ENCODE assay signal across 1 cellular context in the genomic region with DNA sequence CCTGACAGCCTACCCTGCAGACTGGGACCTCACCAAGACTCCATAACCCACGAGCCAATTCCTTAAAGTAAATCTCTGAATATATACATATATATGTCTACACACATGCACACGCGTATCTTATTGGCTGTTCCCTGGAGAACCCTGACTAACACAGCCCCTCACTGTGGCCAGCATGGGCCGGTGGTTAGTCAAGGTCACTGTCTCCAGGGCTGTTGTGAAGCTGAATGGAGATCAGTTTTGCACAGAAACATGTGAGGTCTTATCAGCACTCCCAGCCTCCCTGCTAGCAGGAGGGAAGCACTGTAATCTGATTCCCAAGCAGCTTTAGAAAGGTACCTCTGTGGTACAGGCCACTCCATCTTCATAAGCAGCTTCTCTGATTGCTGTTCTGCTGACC.
TF ChIP-seq lines count a peak whose summit lies in the region.

No MANE protein-coding gene starts in this region.

TF ChIP-seq in K562, 482 proteins besides CTCF, POLR2A, EP300 and RAD21 (continued from another document and continues in another):
- TF ChIP-seq ZNF407 (IDR thresholded peaks at IDR 0.05; ENCODE audit: low read depth) (no peak), TAF1 (IDR thresholded peaks at IDR 0.05; ENCODE audit: control insufficient read depth, extremely low read depth, insufficient read depth, low read length, severe bottlenecking) (peak; percentile 23), NFIC (IDR thresholded peaks at IDR 0.05) (peak; percentile 80), ZKSCAN1 (IDR thresholded peaks at IDR 0.05; ENCODE audit: low read depth, low read length) (no peak), POLR2B (IDR thresholded peaks at IDR 0.05; ENCODE audit: low read depth, partially characterized antibody) (no peak), HOXB6 (CRISPR knock-in tag; IDR thresholded peaks at IDR 0.05; ENCODE audit: borderline replicate concordance) (no peak), KDM1A (IDR thresholded peaks at IDR 0.05) (peak; percentile 92 to 96), ZNF431 (CRISPR knock-in tag; IDR thresholded peaks at IDR 0.05) (no peak), ZNF408 (CRISPR knock-in tag; IDR thresholded peaks at IDR 0.05; ENCODE audit: low read depth) (no peak), MAZ (CRISPR knock-in tag; conservative IDR thresholded peaks at IDR 0.05 in 1 of 2, IDR thresholded peaks at IDR 0.05 in 1 of 2) (peak in 1 of 2 experiments; percentile 49; a peak in 1 of 4 replicates), PML (IDR thresholded peaks at IDR 0.05; ENCODE audit: low read length) (peak; percentile 92), E2F8 (IDR thresholded peaks at IDR 0.05; ENCODE audit: low read depth, partially characterized antibody) (no peak), ZNF165 (CRISPR knock-in tag; IDR thresholded peaks at IDR 0.05; ENCODE audit: borderline replicate concordance) (no peak), ZNF347 (CRISPR knock-in tag; IDR thresholded peaks at IDR 0.05; ENCODE audit: low read depth) (no peak), PTTG1 (tag; IDR thresholded peaks at IDR 0.05; ENCODE audit: low read depth) (no peak), ZNF212 (CRISPR knock-in tag; IDR thresholded peaks at IDR 0.05) (no peak), ZNF586 (CRISPR knock-in tag; conservative IDR thresholded peaks at IDR 0.05) (no peak), ZC3H8 (IDR thresholded peaks at IDR 0.05) (no peak), E2F3 (CRISPR knock-in tag; IDR thresholded peaks at IDR 0.05) (no peak), YBX1 (IDR thresholded peaks at IDR 0.05) (no peak), TRIM24 (IDR thresholded peaks at IDR 0.05) (peak; percentile 64 to 91), NFYB (IDR thresholded peaks at IDR 0.05; ENCODE audit: extremely low read depth, insufficient read length) (peak; percentile 45), FOSL1 (tag; conservative IDR thresholded peaks at IDR 0.05) (peak; percentile 68), ADNP (tag; IDR thresholded peaks at IDR 0.05) (0 out of 2 replicates have a peak, but pooled peaks have one; percentile 45), HDAC3 (IDR thresholded peaks at IDR 0.05; ENCODE audit: borderline replicate concordance, partially characterized antibody) (no peak), ZSCAN32 (CRISPR knock-in tag; IDR thresholded peaks at IDR 0.05) (no peak), NKRF (IDR thresholded peaks at IDR 0.05; ENCODE audit: borderline replicate concordance) (no peak), ELF1 (tag; IDR thresholded peaks at IDR 0.05) (no peak), ZBED1 (IDR thresholded peaks at IDR 0.05) (no peak), FOXK1 (CRISPR knock-in tag; IDR thresholded peaks at IDR 0.05; ENCODE audit: borderline replicate concordance) (no peak), YY1 (IDR thresholded peaks at IDR 0.05; ENCODE audit: borderline replicate concordance in 1 of 3, control insufficient read depth in 1 of 3, extremely low read depth in 1 of 3, insufficient read depth in 3 of 3, insufficient read length in 1 of 3, insufficient replicate concordance in 2 of 3, low read depth in 1 of 3, low read length in 2 of 3) (no peak), TCF7 (IDR thresholded peaks at IDR 0.05; ENCODE audit: borderline replicate concordance) (no peak), ARNT (IDR thresholded peaks at IDR 0.05) (peak in 1 of 2 experiments; percentile 66; a peak in 2 of 4 replicates), ZSCAN29 (IDR thresholded peaks at IDR 0.05) (no peak), HDAC1 (IDR thresholded peaks at IDR 0.05) (peak in 1 of 2 experiments; percentile 77; a peak in 2 of 4 replicates), CBFA2T3 (IDR thresholded peaks at IDR 0.05) (peak; percentile 98), PPARD (CRISPR knock-in tag; IDR thresholded peaks at IDR 0.05) (no peak), TSC22D4 (tag; IDR thresholded peaks at IDR 0.05) (no peak), NCOA4 (IDR thresholded peaks at IDR 0.05; ENCODE audit: partially characterized antibody) (no peak), NRF1 (conservative IDR thresholded peaks at IDR 0.05 in 1 of 2, IDR thresholded peaks at IDR 0.05 in 1 of 2) (peak; percentile 36 to 53; a peak in 1 of 4 replicates), RFX5 (IDR thresholded peaks at IDR 0.05; ENCODE audit: low read depth, low read length) (no peak), ZNF766 (CRISPR knock-in tag; conservative IDR thresholded peaks at IDR 0.05) (no peak)
- TF ChIP-seq, protein P1, sequence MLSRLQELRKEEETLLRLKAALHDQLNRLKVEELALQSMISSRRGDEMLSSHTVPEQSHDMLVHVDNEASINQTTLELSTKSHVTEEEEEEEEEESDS (CRISPR knock-in tag; IDR thresholded peaks at IDR 0.05): no peak
- TF ChIP-seq, protein P2, sequence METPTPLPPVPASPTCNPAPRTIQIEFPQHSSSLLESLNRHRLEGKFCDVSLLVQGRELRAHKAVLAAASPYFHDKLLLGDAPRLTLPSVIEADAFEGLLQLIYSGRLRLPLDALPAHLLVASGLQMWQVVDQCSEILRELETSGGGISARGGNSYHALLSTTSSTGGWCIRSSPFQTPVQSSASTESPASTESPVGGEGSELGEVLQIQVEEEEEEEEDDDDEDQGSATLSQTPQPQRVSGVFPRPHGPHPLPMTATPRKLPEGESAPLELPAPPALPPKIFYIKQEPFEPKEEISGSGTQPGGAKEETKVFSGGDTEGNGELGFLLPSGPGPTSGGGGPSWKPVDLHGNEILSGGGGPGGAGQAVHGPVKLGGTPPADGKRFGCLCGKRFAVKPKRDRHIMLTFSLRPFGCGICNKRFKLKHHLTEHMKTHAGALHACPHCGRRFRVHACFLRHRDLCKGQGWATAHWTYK (CRISPR knock-in tag; IDR thresholded peaks at IDR 0.05): no peak
- TF ChIP-seq, protein P3, sequence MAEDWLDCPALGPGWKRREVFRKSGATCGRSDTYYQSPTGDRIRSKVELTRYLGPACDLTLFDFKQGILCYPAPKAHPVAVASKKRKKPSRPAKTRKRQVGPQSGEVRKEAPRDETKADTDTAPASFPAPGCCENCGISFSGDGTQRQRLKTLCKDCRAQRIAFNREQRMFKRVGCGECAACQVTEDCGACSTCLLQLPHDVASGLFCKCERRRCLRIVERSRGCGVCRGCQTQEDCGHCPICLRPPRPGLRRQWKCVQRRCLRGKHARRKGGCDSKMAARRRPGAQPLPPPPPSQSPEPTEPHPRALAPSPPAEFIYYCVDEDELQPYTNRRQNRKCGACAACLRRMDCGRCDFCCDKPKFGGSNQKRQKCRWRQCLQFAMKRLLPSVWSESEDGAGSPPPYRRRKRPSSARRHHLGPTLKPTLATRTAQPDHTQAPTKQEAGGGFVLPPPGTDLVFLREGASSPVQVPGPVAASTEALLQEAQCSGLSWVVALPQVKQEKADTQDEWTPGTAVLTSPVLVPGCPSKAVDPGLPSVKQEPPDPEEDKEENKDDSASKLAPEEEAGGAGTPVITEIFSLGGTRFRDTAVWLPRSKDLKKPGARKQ (CRISPR knock-in tag; IDR thresholded peaks at IDR 0.05): no peak
- TF ChIP-seq, protein P4, sequence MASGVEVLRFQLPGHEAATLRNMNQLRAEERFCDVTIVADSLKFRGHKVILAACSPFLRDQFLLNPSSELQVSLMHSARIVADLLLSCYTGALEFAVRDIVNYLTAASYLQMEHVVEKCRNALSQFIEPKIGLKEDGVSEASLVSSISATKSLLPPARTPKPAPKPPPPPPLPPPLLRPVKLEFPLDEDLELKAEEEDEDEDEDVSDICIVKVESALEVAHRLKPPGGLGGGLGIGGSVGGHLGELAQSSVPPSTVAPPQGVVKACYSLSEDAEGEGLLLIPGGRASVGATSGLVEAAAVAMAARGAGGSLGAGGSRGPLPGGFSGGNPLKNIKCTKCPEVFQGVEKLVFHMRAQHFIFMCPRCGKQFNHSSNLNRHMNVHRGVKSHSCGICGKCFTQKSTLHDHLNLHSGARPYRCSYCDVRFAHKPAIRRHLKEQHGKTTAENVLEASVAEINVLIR (CRISPR knock-in tag; IDR thresholded peaks at IDR 0.05): no peak
- TF ChIP-seq, protein P5, sequence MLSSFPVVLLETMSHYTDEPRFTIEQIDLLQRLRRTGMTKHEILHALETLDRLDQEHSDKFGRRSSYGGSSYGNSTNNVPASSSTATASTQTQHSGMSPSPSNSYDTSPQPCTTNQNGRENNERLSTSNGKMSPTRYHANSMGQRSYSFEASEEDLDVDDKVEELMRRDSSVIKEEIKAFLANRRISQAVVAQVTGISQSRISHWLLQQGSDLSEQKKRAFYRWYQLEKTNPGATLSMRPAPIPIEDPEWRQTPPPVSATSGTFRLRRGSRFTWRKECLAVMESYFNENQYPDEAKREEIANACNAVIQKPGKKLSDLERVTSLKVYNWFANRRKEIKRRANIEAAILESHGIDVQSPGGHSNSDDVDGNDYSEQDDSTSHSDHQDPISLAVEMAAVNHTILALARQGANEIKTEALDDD (IDR thresholded peaks at IDR 0.05): peak; percentile 95
